ENCODE assay signal across 29 cellular contexts in genomic region chr14:38860530-38860929, GRCh38.
"Had no signal": no experiment of that assay in that cellular context is flagged by ENCODE, and none has a peak within 500 bp of the region (broad histone marks: within the 10 kb centered on the region; RNA-seq: fewer than 3 reads in every experiment).

No MANE protein-coding gene starts in this region.

- FAIRE-seq: urothelium cell line had no signal

- H3K27ac ChIP-seq: stomach, suprapubic skin, testis, thoracic aorta, thyroid gland, tibial artery, tibial nerve, transverse colon, upper lobe of left lung, upper lobe of right lung, uterus, vagina had no signal

- H3K4me1 ChIP-seq: stomach, suprapubic skin, testis, thyroid gland, tibial artery, tibial nerve, transverse colon, upper lobe of left lung, upper lobe of right lung, uterus, vagina had no signal

- H3K9me3 Mint-ChIP-seq: stimulated activated effector memory CD8-positive, alpha-beta T cell treated with anti-CD3 and anti-CD28 coated beads, Interleukin-12 subunit alpha, Interleukin-12 subunit beta, amount 100 ng/mL, for 72 hours; type B pancreatic cell had no signal

- H3K27me3 Mint-ChIP-seq: type B pancreatic cell had no signal

- H3K36me3 ChIP-seq: stomach, suprapubic skin, thoracic aorta, thyroid gland, tibial artery, transverse colon, upper lobe of left lung, upper lobe of right lung, uterus, vagina had no signal

- DNase-seq: stimulated activated CD4-positive, alpha-beta T cell treated with anti-CD3 and anti-CD28 coated beads, Interleukin-2, amount 100 ng/mL, for 48 hours; stimulated activated CD4-positive, alpha-beta T cell treated with anti-CD3 and anti-CD28 coated beads, Interleukin-4, amount 100 ng/mL, for 1 hour; stimulated activated CD4-positive, alpha-beta T cell treated with anti-CD3 and anti-CD28 coated beads, Interleukin-4, amount 100 ng/mL, for 24 hours; stimulated activated CD4-positive, alpha-beta T cell treated with anti-CD3 and anti-CD28 coated beads, Interleukin-4, amount 100 ng/mL, for 4 hours; stimulated activated CD8-positive, alpha-beta memory T cell treated with anti-CD3 and anti-CD28 coated beads, Interleukin-4, amount 100 ng/mL, for 48 hours; stimulated activated naive B cell treated with anti-CD40 and anti-IgM and Interleukin-4, amounts not matched to agents 10 μg/mL and 1 μg/mL and 100 μg/mL, for 72 hours; stimulated activated naive CD4-positive, alpha-beta T cell; stimulated activated naive CD4-positive, alpha-beta T cell treated with Interleukin-2 at 50 U/mL for 16 hours; stimulated activated naive CD8-positive, alpha-beta T cell treated with anti-CD3 and anti-CD28 coated beads, Interleukin-15, amount 100 ng/mL, for 72 hours; stimulated activated naive CD8-positive, alpha-beta T cell treated with anti-CD3 and anti-CD28 coated beads, Interleukin-15, Interleukin-2, amounts not matched to agents 100 U/mL and 50 U/mL, for 24 hours; stomach; substantia nigra; testis; thyroid gland; tibial artery; transverse colon; trophoblast cell; upper lobe of left lung; upper lobe of right lung; uterus had no signal

- H3K9me3 ChIP-seq: testis, thoracic aorta, thyroid gland, transverse colon, upper lobe of right lung, uterus, vagina had no signal

- H3K27ac Mint-ChIP-seq: stimulated activated effector memory CD8-positive, alpha-beta T cell treated with anti-CD3 and anti-CD28 coated beads, Interleukin-12 subunit alpha, Interleukin-12 subunit beta, amount 100 ng/mL, for 72 hours; stimulated activated memory B cell treated with anti-CD40 and anti-IgM and Interleukin-4, amounts not matched to agents 10 μg/mL and 1 μg/mL and 100 μg/mL, for 72 hours; stimulated activated naive B cell treated with anti-CD40 and anti-IgM and Interleukin-4, amounts not matched to agents 10 μg/mL and 1 μg/mL and 100 μg/mL, for 72 hours; stimulated activated naive CD8-positive, alpha-beta T cell treated with anti-CD3 and anti-CD28 coated beads, Interleukin-15, amount 100 ng/mL, for 72 hours; stimulated activated naive CD8-positive, alpha-beta T cell treated with anti-CD3 and anti-CD28 coated beads, Interleukin-15, Interleukin-2, amounts not matched to agents 100 ng/mL and 50 ng/mL, for 24 hours; type B pancreatic cell had no signal

- H3K4me3 Mint-ChIP-seq: stimulated activated effector memory CD8-positive, alpha-beta T cell treated with anti-CD3 and anti-CD28 coated beads, Interleukin-12 subunit alpha, Interleukin-12 subunit beta, amount 100 ng/mL, for 72 hours; stimulated activated memory B cell treated with anti-CD40 and anti-IgM and Interleukin-4, amounts not matched to agents 10 μg/mL and 1 μg/mL and 100 μg/mL, for 72 hours; stimulated activated naive B cell treated with anti-CD40 and anti-IgM and Interleukin-4, amounts not matched to agents 10 μg/mL and 1 μg/mL and 100 μg/mL, for 72 hours; stimulated activated naive CD8-positive, alpha-beta T cell treated with anti-CD3 and anti-CD28 coated beads, Interleukin-15, amount 100 ng/mL, for 72 hours; stimulated activated naive CD8-positive, alpha-beta T cell treated with anti-CD3 and anti-CD28 coated beads, Interleukin-15, Interleukin-2, amounts not matched to agents 100 ng/mL and 50 ng/mL, for 24 hours; type B pancreatic cell had no signal

- H3K4me3 ChIP-seq: stomach, suprapubic skin, testis, thoracic aorta, thyroid gland, tibial artery, tibial nerve, transverse colon, upper lobe of left lung, upper lobe of right lung, uterus, vagina had no signal

- H3K27me3 ChIP-seq: stomach, suprapubic skin, testis, thyroid gland, tibial artery, tibial nerve, transverse colon, upper lobe of left lung, upper lobe of right lung, uterus, vagina had no signal

- H3K4me1 Mint-ChIP-seq: stimulated activated effector memory CD8-positive, alpha-beta T cell treated with anti-CD3 and anti-CD28 coated beads, Interleukin-12 subunit alpha, Interleukin-12 subunit beta, amount 100 ng/mL, for 72 hours; stimulated activated memory B cell treated with anti-CD40 and anti-IgM and Interleukin-4, amounts not matched to agents 10 μg/mL and 1 μg/mL and 100 μg/mL, for 72 hours; stimulated activated naive B cell treated with anti-CD40 and anti-IgM and Interleukin-4, amounts not matched to agents 10 μg/mL and 1 μg/mL and 100 μg/mL, for 72 hours; stimulated activated naive CD8-positive, alpha-beta T cell treated with anti-CD3 and anti-CD28 coated beads, Interleukin-15, amount 100 ng/mL, for 72 hours had no signal

- ATAC-seq: stimulated activated effector memory CD8-positive, alpha-beta T cell treated with anti-CD3 and anti-CD28 coated beads, Interleukin-12 subunit alpha, Interleukin-12 subunit beta, amount 100 ng/mL, for 72 hours; stimulated activated memory B cell treated with anti-CD40 and anti-IgM and Interleukin-4, amounts not matched to agents 10 μg/mL and 1 μg/mL and 100 μg/mL, for 72 hours; stimulated activated naive B cell treated with anti-CD40 and anti-IgM and Interleukin-4, amounts not matched to agents 10 μg/mL and 1 μg/mL and 100 μg/mL, for 72 hours; stimulated activated naive CD8-positive, alpha-beta T cell treated with anti-CD3 and anti-CD28 coated beads, Interleukin-15, amount 100 ng/mL, for 72 hours; stimulated activated naive CD8-positive, alpha-beta T cell treated with anti-CD3 and anti-CD28 coated beads, Interleukin-15, Interleukin-2, amounts not matched to agents 100 U/mL and 50 U/mL, for 24 hours; upper lobe of right lung had no signal

- H3K36me3 Mint-ChIP-seq: stimulated activated effector memory CD8-positive, alpha-beta T cell treated with anti-CD3 and anti-CD28 coated beads, Interleukin-12 subunit alpha, Interleukin-12 subunit beta, amount 100 ng/mL, for 72 hours; stimulated activated memory B cell treated with anti-CD40 and anti-IgM and Interleukin-4, amounts not matched to agents 10 μg/mL and 1 μg/mL and 100 μg/mL, for 72 hours; type B pancreatic cell had no signal
